ENCODE assay signal across 8 cellular contexts in the genomic region with DNA sequence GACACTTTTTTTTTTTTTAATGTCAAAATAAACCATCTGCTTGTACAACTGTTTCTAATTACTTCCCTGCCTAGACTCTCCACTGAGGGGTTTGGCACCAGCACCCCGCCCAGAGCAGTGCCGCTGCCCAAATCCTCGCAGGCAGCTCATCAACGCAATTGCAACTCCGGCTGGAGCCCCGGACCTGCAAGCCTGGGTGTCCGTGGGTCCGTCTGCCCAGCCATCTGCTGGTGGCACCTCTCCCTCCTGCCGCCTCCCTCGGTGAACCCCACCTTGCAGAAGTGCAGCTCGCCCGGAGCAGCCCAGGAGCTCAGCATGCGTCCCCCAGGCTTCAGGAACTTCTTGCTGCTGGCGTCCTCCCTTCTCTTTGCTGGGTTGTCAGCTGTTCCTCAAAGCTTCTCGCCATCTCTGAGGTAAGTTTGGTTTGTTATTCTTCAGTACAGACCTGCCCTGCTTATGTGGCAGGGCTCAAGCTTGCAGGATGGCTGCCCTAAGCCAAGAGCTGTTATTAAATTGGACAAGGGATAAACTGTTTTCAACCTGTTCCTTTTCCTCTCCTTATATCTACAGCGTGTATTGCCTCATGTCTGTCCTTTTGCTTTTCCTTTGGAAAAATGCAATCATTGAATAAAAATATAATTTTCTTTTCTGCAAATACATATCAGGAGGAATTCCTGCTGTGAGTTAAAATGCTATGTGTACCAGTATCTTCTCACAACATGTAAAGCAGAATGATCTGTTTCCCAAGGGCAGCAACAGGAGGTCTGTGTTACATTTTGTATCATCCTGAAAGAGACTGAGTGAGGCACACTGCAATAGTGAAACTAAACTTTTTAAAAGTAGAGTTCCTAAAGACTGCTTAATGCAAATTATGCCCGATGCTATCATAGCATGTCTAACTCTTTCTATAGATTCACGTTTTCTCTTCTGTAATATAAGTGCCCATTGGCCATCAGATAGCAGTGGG. TPM values are rescaled to one million over a fixed set of nuclear protein-coding genes. Genes with fewer than 3 reads are reported as not detected.
A peak's percentile ranks its signal among the peaks of the same experiment; 100 is the strongest.
DNase-seq lines count a peak whose midpoint lies in the region; ATAC-seq, FAIRE-seq and TF ChIP-seq lines count a peak whose summit lies in the region.

A gene with protein sequence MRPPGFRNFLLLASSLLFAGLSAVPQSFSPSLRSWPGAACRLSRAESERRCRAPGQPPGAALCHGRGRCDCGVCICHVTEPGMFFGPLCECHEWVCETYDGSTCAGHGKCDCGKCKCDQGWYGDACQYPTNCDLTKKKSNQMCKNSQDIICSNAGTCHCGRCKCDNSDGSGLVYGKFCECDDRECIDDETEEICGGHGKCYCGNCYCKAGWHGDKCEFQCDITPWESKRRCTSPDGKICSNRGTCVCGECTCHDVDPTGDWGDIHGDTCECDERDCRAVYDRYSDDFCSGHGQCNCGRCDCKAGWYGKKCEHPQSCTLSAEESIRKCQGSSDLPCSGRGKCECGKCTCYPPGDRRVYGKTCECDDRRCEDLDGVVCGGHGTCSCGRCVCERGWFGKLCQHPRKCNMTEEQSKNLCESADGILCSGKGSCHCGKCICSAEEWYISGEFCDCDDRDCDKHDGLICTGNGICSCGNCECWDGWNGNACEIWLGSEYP (plus strand): TSS at position 157 of the 967 bp plus-strand sequence. CDS start 159 bp downstream, at position 316.

- RAD21 ChIA-PET in HCT116 (lab: Charles Lee; ENCODE audit: low non-redundant PET in 1 of 2, low total read pairs in 2 of 2, uncharacterized antibody in 2 of 2, unreplicated experiment in 2 of 2), result no interaction called here

- no peak within 1 kb of the TSS for H3K4me3 ChIP-seq in HCT116 (replicated peaks in 1 of 2; ENCODE audit: low read depth in 1 of 2, low read length in 2 of 2)
- H3K4me3 ChIP-seq in Panc1 (ENCODE audit: low read depth in 2 of 2, low read length in 2 of 2), result peak within 1 kb of the TSS; percentile 56 to 76
- H3K4me3 ChIP-seq in testis, result peak within 1 kb of the TSS; percentile 39 to 49

- ATAC-seq in GM18499 (IDR thresholded peaks at IDR 0.05; ENCODE audit: insufficient read depth, unreplicated experiment) (peak; percentile 91), HCT116 (no peak), Panc1 (peak; percentile 45), Right ventricle myocardium superior (ENCODE audit: poor library complexity) (peak; percentile 76)

- no peak for TF ChIP-seq POLR2A in HCT116 (IDR thresholded peaks at IDR 0.05; ENCODE audit: borderline replicate concordance, extremely low read depth, insufficient read depth, insufficient read length)
- TF ChIP-seq POLR2A in testis (IDR thresholded peaks at IDR 0.05), result no peak

- H3K9me3 ChIP-seq in HCT116 (ENCODE audit: control insufficient read depth in 1 of 2, insufficient read depth in 1 of 2, low read depth in 1 of 2, low read length in 2 of 2) (peaks cover 0 to 9% of the 10 kb centered on the region in 2 experiments; a peak in 2 of 4 replicates), Panc1 (ENCODE audit: control insufficient read depth, insufficient read depth, low read depth, low read length) (no peaks in the 10 kb centered on the region), testis (no peaks in the 10 kb centered on the region)

- TF ChIP-seq CTCF in HCT116 (IDR thresholded peaks at IDR 0.05 in 2 of 3, conservative IDR thresholded peaks at IDR 0.05 in 1 of 3; ENCODE audit: borderline replicate concordance in 1 of 3, insufficient read depth in 1 of 3, low read depth in 2 of 3, low read length in 2 of 3) (no peak), Panc1 (IDR thresholded peaks at IDR 0.05) (no peak), testis (IDR thresholded peaks at IDR 0.05) (no peak)

- intact Hi-C loops in HCT116 (cut with micrococcal nuclease) (no loop called here), Panc1 (cut with micrococcal nuclease; ENCODE audit: unreplicated experiment) (loop anchor here (5.0 kb wide), 1 partner anchor 306 kb away; no protein-coding TSS in a partner anchor), Right ventricle myocardium superior (cut with DNase I) (no loop called here), testis (cut with DNase I; ENCODE audit: low total_unique reads) (no loop called here)

- H3K4me2 ChIP-seq in HCT116 (ENCODE audit: low read length), result peak within 1 kb of the TSS; percentile 4; the same call in 1 of the 2 replicates

- no peak for TF ChIP-seq RAD21 in HCT116 (IDR thresholded peaks at IDR 0.05; ENCODE audit: low read depth)

- POLR2A ChIA-PET in HCT116 (lab: Charles Lee), result no interaction called here
- POLR2A ChIA-PET in Panc1 (lab: Charles Lee), result interaction anchor here (0.5 to 0.7 kb wide), 2 partner anchors 259 to 268 kb away, joined by 3 read pairs; no protein-coding TSS in a partner anchor

- peaks cover 18 to 39% of the 10 kb centered on the region in 2 experiments for H3K4me1 ChIP-seq in HCT116 (ENCODE audit: control insufficient read depth in 1 of 2, insufficient read depth in 2 of 2, low read length in 2 of 2)
- H3K4me1 ChIP-seq in Panc1 (ENCODE audit: control insufficient read depth, insufficient read depth, low read length), result peaks cover 34% of the 10 kb centered on the region
- no peaks in the 10 kb centered on the region for H3K4me1 ChIP-seq in testis

- no peaks in the 10 kb centered on the region for H3K27me3 ChIP-seq in HCT116 (ENCODE audit: insufficient read depth, low read length)
- H3K27me3 ChIP-seq in Panc1 (ENCODE audit: control insufficient read depth, insufficient read depth, low read length), result no peaks in the 10 kb centered on the region
- H3K27me3 ChIP-seq in testis, result no peaks in the 10 kb centered on the region

- BruUV-seq in HCT116 (replicated peaks; lab: Mats Ljungman, UMichigan) (no TSS peak), Panc1 (replicated peaks; lab: Mats Ljungman, UMichigan) (no TSS peak)

- no peaks in the 10 kb centered on the region for H3K79me2 ChIP-seq in HCT116 (ENCODE audit: insufficient read depth, low read length)

- H4K20me1 ChIP-seq in HCT116 (ENCODE audit: insufficient read depth), result no peaks in the 10 kb centered on the region

- 0 out of 2 replicates have a peak within 1 kb of the TSS, but pooled peaks have one; percentile 16 for H3K9ac ChIP-seq in HCT116 (ENCODE audit: low read length)

- DNase-seq in HCT116 (ENCODE audit: low read depth, low spot score) (no peak), Panc1 (ENCODE audit: low read depth, low spot score) (no peak), Right ventricle myocardium superior (peak; percentile 66), testis (no peak), NCI-H1436 (lab: John Stamatoyannopoulos, UW) (no peak), urothelium cell line (ENCODE audit: low spot score) (no peak), DMS79 (lab: John Stamatoyannopoulos, UW) (no peak)

- no peaks in the 10 kb centered on the region for H3K36me3 ChIP-seq in HCT116 (ENCODE audit: control insufficient read depth in 1 of 2, insufficient read depth in 2 of 2, low read length in 2 of 2)
- no peaks in the 10 kb centered on the region for H3K36me3 ChIP-seq in Panc1 (ENCODE audit: control insufficient read depth, insufficient read depth, low read length)
- H3K36me3 ChIP-seq in testis (ENCODE audit: low read depth, missing control alignments), result no peaks in the 10 kb centered on the region

- no peak for FAIRE-seq in urothelium cell line (lab: Jason Lieb, UNC)

- WGBS in testis, 2 donors, result 54% methylated on average over 11 to 18 of the region's 18 CpGs

- in situ Hi-C loops in Panc1 (cut with HindIII; ENCODE audit: low pct_unique_long_range_greater_than_20kb, low sequenced_read_pairs), result no loop called here

- peak within 1 kb of the TSS; percentile 79; the same call in 1 of the 2 replicates for H3K27ac ChIP-seq in HCT116 (ENCODE audit: low read depth, low read length)
- H3K27ac ChIP-seq in Panc1 (ENCODE audit: low read length), result peak within 1 kb of the TSS; percentile 86
- H3K27ac ChIP-seq in testis, result no peak within 1 kb of the TSS

- no peak within 1 kb of the TSS for H2AFZ ChIP-seq in HCT116 (ENCODE audit: low read depth, low read length, poor library complexity, severe bottlenecking)

- CTCF ChIA-PET in HCT116 (lab: Charles Lee) (no interaction called here), Panc1 (lab: Charles Lee) (interaction anchor here (1.0 kb wide), 1 partner anchor 301 kb away, joined by 3 read pairs; no protein-coding TSS in a partner anchor)

- no peaks in the 10 kb centered on the region for H3K9me2 ChIP-seq in HCT116 (ENCODE audit: insufficient read depth)

TF ChIP-seq in HCT116, 20 proteins besides CTCF, POLR2A, EP300 and RAD21:
- TF ChIP-seq YY1 (IDR thresholded peaks at IDR 0.05; ENCODE audit: extremely low read depth, insufficient replicate concordance, low read depth, low read length) (no peak), ZNF274 (IDR thresholded peaks at IDR 0.05; ENCODE audit: low read depth, low read length) (no peak)
- TF ChIP-seq, protein P1, sequence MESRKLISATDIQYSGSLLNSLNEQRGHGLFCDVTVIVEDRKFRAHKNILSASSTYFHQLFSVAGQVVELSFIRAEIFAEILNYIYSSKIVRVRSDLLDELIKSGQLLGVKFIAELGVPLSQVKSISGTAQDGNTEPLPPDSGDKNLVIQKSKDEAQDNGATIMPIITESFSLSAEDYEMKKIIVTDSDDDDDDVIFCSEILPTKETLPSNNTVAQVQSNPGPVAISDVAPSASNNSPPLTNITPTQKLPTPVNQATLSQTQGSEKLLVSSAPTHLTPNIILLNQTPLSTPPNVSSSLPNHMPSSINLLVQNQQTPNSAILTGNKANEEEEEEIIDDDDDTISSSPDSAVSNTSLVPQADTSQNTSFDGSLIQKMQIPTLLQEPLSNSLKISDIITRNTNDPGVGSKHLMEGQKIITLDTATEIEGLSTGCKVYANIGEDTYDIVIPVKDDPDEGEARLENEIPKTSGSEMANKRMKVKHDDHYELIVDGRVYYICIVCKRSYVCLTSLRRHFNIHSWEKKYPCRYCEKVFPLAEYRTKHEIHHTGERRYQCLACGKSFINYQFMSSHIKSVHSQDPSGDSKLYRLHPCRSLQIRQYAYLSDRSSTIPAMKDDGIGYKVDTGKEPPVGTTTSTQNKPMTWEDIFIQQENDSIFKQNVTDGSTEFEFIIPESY (IDR thresholded peaks at IDR 0.05; ENCODE audit: extremely low read depth, insufficient replicate concordance, low read length), result no peak

RNA-seq across cellular contexts. Expression of the gene that starts here (rescaled TPM):
- total RNA-seq in HCT116 (2021; ENCODE audit: unreplicated experiment) (0.66 TPM), Panc1 (2021; ENCODE audit: unreplicated experiment) (14.3 TPM), Right ventricle myocardium superior (6.8 TPM), testis (1 to 10 TPM; 5.7 to 5.8 TPM)
- polyA plus RNA-seq in HCT116 (2012), result 0.65 and 0.69 TPM in 2 replicates
- polyA plus RNA-seq in Panc1 (2012; ENCODE audit: insufficient read length), result 10.1 TPM
- polyA plus RNA-seq in testis (ENCODE audit: insufficient read depth, low read depth, low replicate concordance), result 7.7 TPM

Comparison
In these comparisons a context has a peak if more than half of its experiments do, and no peak if none do; other contexts are left out.
1. H3K27ac ChIP-seq: peak in HCT116 (single experiment) and Panc1 (single experiment); none in testis (0 of 2).
2. H3K4me3 ChIP-seq: peak in Panc1 (2 of 2) and testis (2 of 2); none in HCT116 (0 of 2).